Comparison of ENCODE assay signal across 22 cellular contexts in genomic region chr10:132465889-132466519, GRCh38.
DNase-seq lines count a peak whose midpoint lies in the region; ATAC-seq, FAIRE-seq and TF ChIP-seq lines count a peak whose summit lies in the region.
"Had no signal": no experiment of that assay in that cellular context is flagged by ENCODE, and none has a peak within 500 bp of the region (broad histone marks: within the 10 kb centered on the region; RNA-seq: fewer than 3 reads in every experiment).

No MANE protein-coding gene starts in this region.

- no peak for FAIRE-seq in RCC 7860 (lab: Jason Lieb, UNC)
- FAIRE-seq: endothelial cell of umbilical vein, GM12878, pancreas had no signal

- peaks cover 6% of the 10 kb centered on the region for H3K9me3 Mint-ChIP-seq in glutamatergic neuron (ENCODE audit: unreplicated experiment)
- H3K9me3 Mint-ChIP-seq: activated CD8-positive, alpha-beta T cell treated with anti-CD3 and anti-CD28 coated beads for 36 hours had no signal

- no peaks in the 10 kb centered on the region for H3K9me3 ChIP-seq in gastrocnemius medialis
- H3K9me3 ChIP-seq: pancreas had no signal

- H3K27ac ChIP-seq in layer of hippocampus (ENCODE audit: low read depth, low read length) (peak overlapping the region; percentile 81), gastrocnemius medialis (peak overlapping the region; percentile 91 to 98 (median 96))
- H3K27ac ChIP-seq: pancreas had no signal

- intact Hi-C loops in Right ventricle myocardium inferior (cut with DNase I) = loop anchor here (2.0 kb wide), 2 partner anchors 43 to 51 kb away; no protein-coding TSS in a partner anchor
- intact Hi-C loops in cardiac septum (cut with DNase I) = loop anchor here (2.0 kb wide), 1 partner anchor 43 kb away; no protein-coding TSS in a partner anchor
- intact Hi-C loops in gastrocnemius medialis (cut with DNase I; ENCODE audit: low total_unique reads) = loop anchor here (2.0 to 10.0 kb wide), 3 partner anchors 41 to 649 kb away; no protein-coding TSS in a partner anchor

- H3K27me3 ChIP-seq in layer of hippocampus (ENCODE audit: control insufficient read depth, insufficient read depth, low read length) (no peaks in the 10 kb centered on the region), gastrocnemius medialis (no peaks in the 10 kb centered on the region)
- H3K27me3 ChIP-seq: pancreas had no signal

- TF ChIP-seq POLR2A in gastrocnemius medialis (IDR thresholded peaks at IDR 0.05) = no peak

- ATAC-seq in Right ventricle myocardium inferior (no peak), gastrocnemius medialis (no peak)
- ATAC-seq: activated CD4-positive, CD25-positive, alpha-beta regulatory T cell treated with anti-CD3 and anti-CD28 coated beads, Interleukin-2, amount 50 U/mL, for 24 hours; activated CD8-positive, alpha-beta T cell treated with anti-CD3 and anti-CD28 coated beads for 36 hours; GM12878; pancreas had no signal

- no peak for TF ChIP-seq CTCF in gastrocnemius medialis (IDR thresholded peaks at IDR 0.05 in 4 of 5, conservative IDR thresholded peaks at IDR 0.05 in 1 of 5)
- TF ChIP-seq CTCF in glutamatergic neuron (IDR thresholded peaks at IDR 0.05; ENCODE audit: partially characterized antibody, unreplicated experiment) = no peak

- H3K27ac Mint-ChIP-seq in glutamatergic neuron (ENCODE audit: unreplicated experiment) = no peak overlapping the region
- H3K27ac Mint-ChIP-seq: activated CD8-positive, alpha-beta T cell treated with anti-CD3 and anti-CD28 coated beads for 36 hours had no signal

- no peak overlapping the region for H3K4me3 Mint-ChIP-seq in glutamatergic neuron (ENCODE audit: unreplicated experiment)
- H3K4me3 Mint-ChIP-seq: activated CD8-positive, alpha-beta T cell treated with anti-CD3 and anti-CD28 coated beads for 36 hours had no signal

- H3K36me3 Mint-ChIP-seq in glutamatergic neuron (ENCODE audit: unreplicated experiment) = no peaks in the 10 kb centered on the region

- peaks cover 37 to 39% of the 10 kb centered on the region in 2 donors for H3K4me1 ChIP-seq in gastrocnemius medialis

- H3K4me1 Mint-ChIP-seq in glutamatergic neuron (ENCODE audit: low read depth, unreplicated experiment) = peaks cover 5% of the 10 kb centered on the region

- H3K36me3 ChIP-seq in gastrocnemius medialis = no peaks in the 10 kb centered on the region
- H3K36me3 ChIP-seq: pancreas had no signal

- DNase-seq in Right ventricle myocardium inferior (ENCODE audit: missing footprints) = peak; percentile 71
- no peak for DNase-seq in cardiac septum (ENCODE audit: low spot score)
- peak in 1 of 2 donors; percentile 11 for DNase-seq in gastrocnemius medialis
- DNase-seq in hepatic stellate cell (ENCODE audit: low spot score) = no peak
- DNase-seq in RCC 7860 (ENCODE audit: low spot score) = no peak
- no peak for DNase-seq in glutamatergic neuron
- no peak for DNase-seq in NCI-H2171 (lab: John Stamatoyannopoulos, UW)
- DNase-seq: 8988T; activated CD8-positive, alpha-beta T cell treated with anti-CD3 and anti-CD28 coated beads for 36 hours; activated T-cell treated with anti-CD3 and anti-CD28 coated beads for 4 hours; dermis blood vessel endothelial cell; DND-41; hippocampal formation; KBM-7; NCI-H1694; NCI-H2171 treated with DMSO at 0.1 percent for 48 hours; NCI-H526 treated with DMSO at 0.1 percent for 48 hours had no signal

- in situ Hi-C loops in gastrocnemius medialis (cut with MboI; ENCODE audit: low sequenced_read_pairs in 4 of 4) = loop anchor here in 2 of 4 donors (10.0 to 25.0 kb wide), 2 partner anchors 49 to 254 kb away; no protein-coding TSS in a partner anchor

- H3K27me3 Mint-ChIP-seq in glutamatergic neuron (ENCODE audit: unreplicated experiment) = peaks cover 7% of the 10 kb centered on the region
- H3K27me3 Mint-ChIP-seq: activated CD8-positive, alpha-beta T cell treated with anti-CD3 and anti-CD28 coated beads for 36 hours had no signal

- H3K4me3 ChIP-seq in gastrocnemius medialis = no peak overlapping the region
- H3K4me3 ChIP-seq: GM12878, pancreas had no signal
